In the genomic region with DNA sequence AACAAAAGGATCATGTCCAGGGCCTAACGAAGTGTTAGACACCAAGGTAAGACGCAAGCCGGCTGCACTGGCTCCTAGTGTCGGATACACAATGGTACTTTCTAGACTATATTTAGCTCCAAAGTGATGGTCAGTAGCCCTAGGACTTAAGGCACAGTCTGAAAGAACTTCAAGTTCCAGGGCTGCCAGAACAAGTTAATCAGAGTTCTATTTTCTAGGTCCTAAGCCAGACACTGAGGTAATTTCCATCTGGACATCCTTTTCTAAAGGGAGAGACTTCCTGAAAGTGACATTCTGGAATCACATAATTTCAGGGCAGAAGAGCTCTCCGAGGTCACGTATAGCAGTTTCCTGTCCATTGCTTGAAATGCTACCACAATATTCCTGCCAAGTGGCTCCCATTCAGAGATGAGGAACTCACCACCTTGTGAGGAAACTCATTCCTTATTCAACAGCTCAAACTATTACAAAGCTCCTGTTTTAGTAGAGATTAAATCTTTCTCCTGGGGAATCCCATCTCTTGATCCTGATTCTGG, we compare ENCODE assay signal across 1 cellular context.
TF ChIP-seq lines count a peak whose summit lies in the region.

No MANE protein-coding gene starts in this region.

TF ChIP-seq in H1, 55 proteins besides CTCF, POLR2A, EP300 and RAD21 (continued from another document):
- TF ChIP-seq RXRA (IDR thresholded peaks at IDR 0.05; ENCODE audit: insufficient read depth, low read depth, low read length) (no peak), RFX5 (IDR thresholded peaks at IDR 0.05; ENCODE audit: borderline replicate concordance, low read depth, low read length) (no peak), SUZ12 (IDR thresholded peaks at IDR 0.05; ENCODE audit: low read length) (no peak), NANOG (IDR thresholded peaks at IDR 0.05; ENCODE audit: insufficient read depth, low read depth, low read length, poor library complexity, severe bottlenecking) (no peak), CBX5 (IDR thresholded peaks at IDR 0.05; ENCODE audit: low read depth, low read length) (no peak), POLR2AphosphoS5 (IDR thresholded peaks at IDR 0.05; ENCODE audit: low read depth, low read length) (no peak)
TF ChIP-seq in H1: peak in this region for 0.
